9 cellular contexts compared by ENCODE assay signal in the genomic region with DNA sequence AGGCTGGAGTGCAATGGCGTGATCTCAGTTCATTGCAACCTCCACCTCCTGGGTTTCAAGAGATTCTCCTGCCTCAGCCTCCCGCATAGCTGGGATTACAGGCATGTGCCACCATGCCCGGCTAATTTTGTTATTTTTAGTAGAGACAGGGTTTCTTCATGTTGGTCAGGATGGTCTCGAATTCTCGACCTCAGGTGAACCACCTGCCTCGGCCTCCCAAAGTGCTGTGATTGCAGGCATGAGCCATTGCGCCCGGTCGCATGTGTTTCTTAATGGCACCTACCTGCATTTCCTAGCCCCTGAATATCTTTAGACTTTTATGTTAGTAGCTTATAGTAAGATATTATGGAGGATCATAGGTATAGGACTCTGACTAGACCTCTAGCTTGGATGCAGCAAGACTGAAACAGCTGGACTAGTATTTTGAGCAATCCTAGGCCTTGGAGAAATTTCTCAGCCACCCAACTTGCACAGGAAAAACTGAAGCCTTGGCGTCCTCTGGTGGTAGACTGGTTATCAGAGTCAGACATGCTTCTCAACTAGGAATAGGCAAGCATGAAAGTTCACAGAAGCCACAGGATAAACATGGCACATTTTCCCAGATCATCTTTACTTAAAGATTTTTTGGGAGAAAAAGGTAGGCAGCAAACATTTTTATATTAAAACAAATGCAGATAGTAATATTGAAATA. TPM values are rescaled to one million over a fixed set of nuclear protein-coding genes. Genes with fewer than 3 reads are reported as not detected.
DNase-seq lines count a peak whose midpoint lies in the region; ATAC-seq, FAIRE-seq and TF ChIP-seq lines count a peak whose summit lies in the region.
"Had no signal": no experiment of that assay in that cellular context is flagged by ENCODE, and none has a peak within 500 bp of the region (broad histone marks: within the 10 kb centered on the region; RNA-seq: fewer than 3 reads in every experiment).

No MANE protein-coding gene starts in this region.

- H3K4me3 Mint-ChIP-seq in endodermal cell, result no peak overlapping the region

- H3K27me3 Mint-ChIP-seq in endodermal cell (ENCODE audit: insufficient read depth), result no peaks in the 10 kb centered on the region

- TF ChIP-seq POLR2A in H54 (IDR thresholded peaks at IDR 0.05; ENCODE audit: low read depth, low read length), result no peak

- no peaks in the 10 kb centered on the region for H4K20me1 ChIP-seq in OCI-LY1 (ENCODE audit: insufficient read depth, low read length)

- H3K9me3 ChIP-seq in OCI-LY1 (ENCODE audit: low read length) (no peaks in the 10 kb centered on the region), endodermal cell (ENCODE audit: control insufficient read depth, low read length) (no peaks in the 10 kb centered on the region)

- no peak overlapping the region for H4K5ac ChIP-seq in mesendoderm (ENCODE audit: low read length)

- no peak overlapping the region for H4K8ac ChIP-seq in mesendoderm (ENCODE audit: low read depth, low read length)

- H3K36me3 ChIP-seq in OCI-LY1 (ENCODE audit: insufficient read depth, low read length), result peaks cover 37% of the 10 kb centered on the region
- H3K36me3 ChIP-seq in endodermal cell (ENCODE audit: control insufficient read depth, insufficient read depth, low read length), result peaks cover 41% of the 10 kb centered on the region
- peaks cover 4% of the 10 kb centered on the region for H3K36me3 ChIP-seq in mesendoderm (ENCODE audit: control insufficient read depth, insufficient read depth, low read length)

- H3K18ac ChIP-seq in mesendoderm (ENCODE audit: low read length), result no peak overlapping the region

- DNase-seq in D341Med (ENCODE audit: low spot score) (peak; percentile 66), H54 (ENCODE audit: insufficient read length, low spot score) (no peak), endodermal cell (peak; percentile 85), mesendoderm (peak; percentile 75), NCI-H1436 treated with DMSO at 0.1 percent for 48 hours (lab: John Stamatoyannopoulos, UW) (no peak), NCI-H1436 (lab: John Stamatoyannopoulos, UW) (no peak)

- H3K23ac ChIP-seq in mesendoderm (ENCODE audit: low read length), result no peak overlapping the region

- H2BK120ac ChIP-seq in mesendoderm (ENCODE audit: low read depth, low read length), result no peak overlapping the region

- H3K4me3 ChIP-seq in OCI-LY1 (ENCODE audit: low read depth, low read length, poor library complexity, severe bottlenecking), result no peak overlapping the region
- no peak overlapping the region for H3K4me3 ChIP-seq in endodermal cell (ENCODE audit: low read length)
- H3K4me3 ChIP-seq in mesendoderm (ENCODE audit: low read length), result no peak overlapping the region

- H3K27ac Mint-ChIP-seq in endodermal cell, result no peak overlapping the region

- no peak overlapping the region for H3K56ac ChIP-seq in mesendoderm (ENCODE audit: low read length)

- WGBS in endodermal cell (ENCODE audit: insufficient coverage in 1 of 2, insufficient read length in 1 of 2), 2 experiments, result 83 to 87% methylated on average over 9 to 10 of the region's 10 CpGs
- WGBS in mesendoderm (ENCODE audit: extremely low coverage, insufficient coverage, low lambda C conversion rate), result no CpG with 5 or more reads among the region's 10 CpGs

- TF ChIP-seq CTCF in OCI-LY1 (IDR thresholded peaks at IDR 0.05; ENCODE audit: low read length), result peak; percentile 76
- TF ChIP-seq CTCF in endodermal cell (conservative IDR thresholded peaks at IDR 0.05), result peak; percentile 87

- no peak overlapping the region for H2AK5ac ChIP-seq in mesendoderm (ENCODE audit: low read length)

- H3K27ac ChIP-seq in OCI-LY1 (ENCODE audit: low read depth, low read length, poor library complexity, severe bottlenecking) (no peak overlapping the region), endodermal cell (ENCODE audit: low read depth, low read length) (no peak overlapping the region), mesendoderm (ENCODE audit: low read depth, low read length) (no peak overlapping the region)

- H3K27me3 ChIP-seq in OCI-LY1 (ENCODE audit: insufficient read depth, low read length) (no peaks in the 10 kb centered on the region), endodermal cell (ENCODE audit: control insufficient read depth, insufficient read depth, low read length, poor library complexity, severe bottlenecking) (no peaks in the 10 kb centered on the region), mesendoderm (ENCODE audit: insufficient read depth, low read length, poor library complexity) (no peaks in the 10 kb centered on the region)

- H3K79me2 ChIP-seq in OCI-LY1 (ENCODE audit: insufficient read depth, low read length) (no peaks in the 10 kb centered on the region), mesendoderm (ENCODE audit: control insufficient read depth, insufficient read depth, low read length) (no peaks in the 10 kb centered on the region)

- H3K4me1 ChIP-seq in OCI-LY1 (ENCODE audit: insufficient read depth, low read length, severe bottlenecking) (peaks cover 3% of the 10 kb centered on the region), endodermal cell (ENCODE audit: control insufficient read depth, insufficient read depth, low read length) (no peaks in the 10 kb centered on the region), mesendoderm (ENCODE audit: control insufficient read depth, low read depth, low read length) (no peaks in the 10 kb centered on the region)

- no peaks in the 10 kb centered on the region for H3K79me1 ChIP-seq in mesendoderm (ENCODE audit: low read length)

- ATAC-seq in GM19452 (IDR thresholded peaks at IDR 0.05; ENCODE audit: unreplicated experiment), result no peak

- H2AFZ ChIP-seq in OCI-LY1 (ENCODE audit: low read length), result no peak overlapping the region

- H3K36me3 Mint-ChIP-seq in endodermal cell (ENCODE audit: low read depth), result peaks cover 25% of the 10 kb centered on the region

- H2BK15ac ChIP-seq in mesendoderm (replicated peaks; ENCODE audit: low read depth), result no peak overlapping the region

- H3K4me2 ChIP-seq in OCI-LY1 (ENCODE audit: low read length) (no peak overlapping the region), mesendoderm (ENCODE audit: low read length) (no peak overlapping the region)

- H3K9me2 ChIP-seq in OCI-LY1 (ENCODE audit: low read depth, low read length), result no peaks in the 10 kb centered on the region

- no peak overlapping the region for H3K9ac ChIP-seq in OCI-LY1 (ENCODE audit: low read length)
- no peak overlapping the region for H3K9ac ChIP-seq in endodermal cell (ENCODE audit: extremely low read depth, low read length, poor library complexity, severe bottlenecking)
- H3K9ac ChIP-seq in mesendoderm (ENCODE audit: low read length), result no peak overlapping the region

- no peak overlapping the region for H3K4ac ChIP-seq in mesendoderm (ENCODE audit: low read depth, low read length)

- H2BK5ac ChIP-seq in mesendoderm (ENCODE audit: low read length), result no peak overlapping the region

- FAIRE-seq in H54 (lab: Jason Lieb, UNC), result peak; percentile 64

- H3K4me1 Mint-ChIP-seq in endodermal cell, result no peaks in the 10 kb centered on the region

- H3K9me3 Mint-ChIP-seq in endodermal cell, result no peaks in the 10 kb centered on the region

- no peaks in the 10 kb centered on the region for H3F3A ChIP-seq in OCI-LY1 (ENCODE audit: insufficient read depth, low read length)

RNA-seq across cellular contexts. Expression of a gene that starts 22.7 kb away (rescaled TPM):
- 10 to 100 TPM in 1 of 2 donors, 1 to 10 TPM in 1; 6.9 to 10.5 TPM for total RNA-seq in endodermal cell
- 8.2 TPM for polyA plus RNA-seq in endodermal cell (2013, experiment 1 of 2)
- 6.7 TPM for polyA plus RNA-seq in endodermal cell (2013, experiment 2 of 2)
- 0.53 TPM for polyA plus RNA-seq in mesendoderm (2013, experiment 1 of 2)
- polyA plus RNA-seq in mesendoderm (2013, experiment 2 of 2), result 0.52 TPM

RNA-seq across cellular contexts. Expression of a gene that starts 25.5 kb away (rescaled TPM):
- total RNA-seq in endodermal cell, result 100 to 1,000 TPM; 123 to 147 TPM
- 102 TPM for polyA plus RNA-seq in endodermal cell (2013, experiment 1 of 2)
- 85.3 TPM for polyA plus RNA-seq in endodermal cell (2013, experiment 2 of 2)
- polyA plus RNA-seq in mesendoderm (2013, experiment 1 of 2), result 140 TPM
- polyA plus RNA-seq in mesendoderm (2013, experiment 2 of 2), result 139 TPM

RNA-seq across cellular contexts. Expression of a gene that starts 30.4 kb away (rescaled TPM):
- total RNA-seq in endodermal cell, result under 1 TPM in 1 of 2 donors, not detected in 1; 0.20 TPM
- polyA plus RNA-seq in endodermal cell (2013, experiment 1 of 2), result not detected
- polyA plus RNA-seq in endodermal cell (2013, experiment 2 of 2), result not detected
- 0.07 TPM for polyA plus RNA-seq in mesendoderm (2013, experiment 1 of 2)
- 0.03 TPM for polyA plus RNA-seq in mesendoderm (2013, experiment 2 of 2)
- total RNA-seq: T-helper 1 cell treated with Interleukin-12 subunit alpha and Interleukin-12 subunit beta and Interleukin-4 antibody, amounts not matched to agents 30 ng/mL and 1 ng/mL, for 36 hours had no signal

RNA-seq across cellular contexts. Expression of a gene that starts 38.0 kb away (rescaled TPM):
- total RNA-seq in endodermal cell, result 100 to 1,000 TPM; 104 to 106 TPM
- polyA plus RNA-seq in endodermal cell (2013, experiment 1 of 2), result 115 TPM
- polyA plus RNA-seq in endodermal cell (2013, experiment 2 of 2), result 113 TPM
- polyA plus RNA-seq in mesendoderm (2013, experiment 1 of 2), result 123 TPM
- polyA plus RNA-seq in mesendoderm (2013, experiment 2 of 2), result 123 TPM

RNA-seq across cellular contexts. Expression of a gene that starts 38.1 kb away (rescaled TPM):
- 10 to 100 TPM; 13.7 to 14.8 TPM for total RNA-seq in endodermal cell
- 17.6 TPM for polyA plus RNA-seq in endodermal cell (2013, experiment 1 of 2)
- polyA plus RNA-seq in endodermal cell (2013, experiment 2 of 2), result 15.7 TPM
- polyA plus RNA-seq in mesendoderm (2013, experiment 1 of 2), result 8.1 TPM
- polyA plus RNA-seq in mesendoderm (2013, experiment 2 of 2), result 8.4 TPM

Comparison
In these comparisons a context has a peak if more than half of its experiments do, and no peak if none do; other contexts are left out.
1. DNase-seq: peak in D341Med (single experiment), endodermal cell (single experiment) and mesendoderm (single experiment); none in H54 (single experiment), NCI-H1436 treated with DMSO at 0.1 percent for 48 hours (single experiment) and NCI-H1436 (single experiment).